In the genomic region with DNA sequence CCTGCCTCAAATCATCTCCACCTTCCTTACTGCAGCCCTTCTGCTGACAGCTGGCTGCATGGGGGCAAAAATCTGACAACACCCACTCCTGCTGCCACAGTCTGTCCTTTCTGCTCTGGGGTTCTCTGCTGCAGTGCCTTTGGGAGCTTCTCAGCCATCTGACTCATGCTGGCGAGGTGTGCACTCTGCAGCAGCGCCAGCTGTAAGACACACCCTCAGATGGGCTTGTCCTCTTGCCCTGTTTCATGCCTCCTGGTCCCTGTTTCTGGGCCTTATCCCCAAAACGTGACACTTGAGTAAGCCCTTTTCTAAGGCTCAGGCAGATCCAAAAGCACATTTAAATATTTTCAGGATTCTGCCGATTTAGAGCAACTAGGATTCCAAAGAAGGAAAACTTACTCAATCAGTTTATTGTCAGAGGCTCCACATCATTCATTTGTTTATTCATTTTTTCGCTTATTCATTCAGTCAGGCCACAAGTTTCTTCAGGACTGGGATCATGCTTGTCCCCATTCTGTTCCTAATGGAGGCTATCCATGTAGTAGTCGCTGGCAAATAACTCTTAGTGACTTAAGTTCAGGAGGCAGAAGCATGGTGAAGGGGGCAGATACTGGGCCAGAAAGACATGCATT, we compare ENCODE assay signal across 14 cellular contexts.
DNase-seq lines count a peak whose midpoint lies in the region; ATAC-seq, FAIRE-seq and TF ChIP-seq lines count a peak whose summit lies in the region.
"Had no signal": no experiment of that assay in that cellular context is flagged by ENCODE, and none has a peak within 500 bp of the region (broad histone marks: within the 10 kb centered on the region; RNA-seq: fewer than 3 reads in every experiment).

No MANE protein-coding gene starts in this region.

- H3K9me3 ChIP-seq in A549, result no peaks in the 10 kb centered on the region
- H3K9me3 ChIP-seq: thoracic aorta had no signal

- no peaks in the 10 kb centered on the region for H3K9me3 Mint-ChIP-seq in HFFc6
- H3K9me3 Mint-ChIP-seq: activated CD4-positive, alpha-beta T cell treated with anti-CD3 and anti-CD28 coated beads, Interleukin-2, amount 10 ng/mL, durations not matched to agents 7 days and 5 days had no signal

- peak; percentile 51 to 57 for DNase-seq in A549 (ENCODE audit: low read depth in 1 of 2, low spot score in 1 of 2)
- peak; percentile 25 for DNase-seq in HFFc6
- peak; percentile 73 for DNase-seq in bronchial epithelial cell (ENCODE audit: low read depth)
- peak; percentile 23 for DNase-seq in left lobe of liver (ENCODE audit: low spot score)
- DNase-seq in DMS53 treated with DMSO at 0.1 percent for 48 hours (lab: John Stamatoyannopoulos, UW; ENCODE audit: unreplicated experiment), result no peak
- no peak for DNase-seq in activated CD4-positive, alpha-beta T cell treated with anti-CD3 and anti-CD28 coated beads for 1 hour
- DNase-seq: activated CD4-positive, alpha-beta T cell treated with anti-CD3 and anti-CD28 coated beads, Interleukin-2, amount 10 ng/mL, durations not matched to agents 7 days and 5 days; activated naive CD4-positive, alpha-beta T cell; NCI-H1417; NK-92 treated with Interleukin-12 subunit alpha and Interleukin-12 subunit beta, amount 100 ng/mL, for 24 hours had no signal

- H3K4me1 Mint-ChIP-seq in HFFc6 (ENCODE audit: low read depth), result peaks cover 14% of the 10 kb centered on the region

- TF ChIP-seq EP300 in A549 (IDR thresholded peaks at IDR 0.05), result no peak

- H3K4me3 Mint-ChIP-seq in HFFc6, result peak overlapping the region; percentile 47; the same call in 1 of the 2 replicates
- H3K4me3 Mint-ChIP-seq: activated CD4-positive, alpha-beta T cell treated with anti-CD3 and anti-CD28 coated beads, Interleukin-2, amount 10 ng/mL, durations not matched to agents 7 days and 5 days; memory B cell had no signal

- H3K27me3 ChIP-seq in bronchial epithelial cell (ENCODE audit: control insufficient read depth, insufficient read depth, low read length), result peaks cover 2% of the 10 kb centered on the region

- H3K36me3 ChIP-seq in bronchial epithelial cell (ENCODE audit: control insufficient read depth, insufficient read depth, low read length), result no peaks in the 10 kb centered on the region
- H3K36me3 ChIP-seq: thoracic aorta had no signal

- ATAC-seq in A549 (peak; percentile 78 to 84; a peak in 5 of 6 replicates), left lobe of liver (no peak), GM21619 (IDR thresholded peaks at IDR 0.05; ENCODE audit: unreplicated experiment) (no peak), HG02642 (IDR thresholded peaks at IDR 0.05; ENCODE audit: poor library complexity, unreplicated experiment) (no peak)

- peaks cover 36% of the 10 kb centered on the region for H3K27me3 Mint-ChIP-seq in HFFc6 (ENCODE audit: insufficient read depth)
- H3K27me3 Mint-ChIP-seq: activated CD4-positive, alpha-beta T cell treated with anti-CD3 and anti-CD28 coated beads, Interleukin-2, amount 10 ng/mL, durations not matched to agents 7 days and 5 days had no signal

- no peak for TF ChIP-seq CTCF in A549 (IDR thresholded peaks at IDR 0.05)
- TF ChIP-seq CTCF in HFFc6 (IDR thresholded peaks at IDR 0.05), result no peak
- TF ChIP-seq CTCF in bronchial epithelial cell (IDR thresholded peaks at IDR 0.05; ENCODE audit: insufficient read depth, low read length, severe bottlenecking), result no peak

- CTCF ChIA-PET in A549 (lab: Yijun Ruan, JAX), result interaction anchor here (1.2 to 2.4 kb wide), 2 partner anchors 84 to 101 kb away, joined by 3 to 7 read pairs; no protein-coding TSS in a partner anchor

- H3K4me2 ChIP-seq in A549, result peak overlapping the region; percentile 48

- POLR2A ChIA-PET in A549 (lab: Yijun Ruan, JAX), result no interaction called here

- H3K4me1 ChIP-seq in A549, result peaks cover 25% of the 10 kb centered on the region

- no peak for TF ChIP-seq RAD21 in A549 (conservative IDR thresholded peaks at IDR 0.05 in 1 of 2, IDR thresholded peaks at IDR 0.05 in 1 of 2)

- H3K4me3 ChIP-seq in A549, result no peak overlapping the region
- H3K4me3 ChIP-seq in bronchial epithelial cell (ENCODE audit: low read depth, low read length), result no peak overlapping the region
- H3K4me3 ChIP-seq: thoracic aorta had no signal

- H3K27ac ChIP-seq in A549, result peak overlapping the region; percentile 0 to 49; a peak in 2 of 6 replicates
- H3K27ac ChIP-seq: thoracic aorta had no signal

- 21% methylated on average over 6 of the region's 6 CpGs for WGBS in A549 (ENCODE audit: missing lambda C conversion rate)

- no peak overlapping the region for H3K27ac Mint-ChIP-seq in HFFc6
- H3K27ac Mint-ChIP-seq: activated CD4-positive, alpha-beta T cell treated with anti-CD3 and anti-CD28 coated beads, Interleukin-2, amount 10 ng/mL, durations not matched to agents 7 days and 5 days; memory B cell had no signal

- no peak for TF ChIP-seq POLR2A in A549 (IDR thresholded peaks at IDR 0.05; ENCODE audit: low read length)

- no peaks in the 10 kb centered on the region for H3K36me3 Mint-ChIP-seq in HFFc6 (ENCODE audit: low read depth)
- H3K36me3 Mint-ChIP-seq: memory B cell had no signal

- FAIRE-seq in A549 (lab: Jason Lieb, UNC), result no peak
- FAIRE-seq in bronchial epithelial cell (lab: Jason Lieb, UNC), result no peak

TF ChIP-seq in A549, 52 proteins besides CTCF, POLR2A, EP300 and RAD21:
- TF ChIP-seq, protein P1, sequence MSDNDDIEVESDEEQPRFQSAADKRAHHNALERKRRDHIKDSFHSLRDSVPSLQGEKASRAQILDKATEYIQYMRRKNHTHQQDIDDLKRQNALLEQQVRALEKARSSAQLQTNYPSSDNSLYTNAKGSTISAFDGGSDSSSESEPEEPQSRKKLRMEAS (IDR thresholded peaks at IDR 0.05), result peak; percentile 23; the same call in 1 of the 2 replicates
- TF ChIP-seq, protein P2, sequence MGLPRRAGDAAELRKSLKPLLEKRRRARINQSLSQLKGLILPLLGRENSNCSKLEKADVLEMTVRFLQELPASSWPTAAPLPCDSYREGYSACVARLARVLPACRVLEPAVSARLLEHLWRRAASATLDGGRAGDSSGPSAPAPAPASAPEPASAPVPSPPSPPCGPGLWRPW (IDR thresholded peaks at IDR 0.05), result no peak
- no peak for TF ChIP-seq HDAC2 (IDR thresholded peaks at IDR 0.05)
- TF ChIP-seq RARB (CRISPR knock-in tag; IDR thresholded peaks at IDR 0.05), result no peak
- TF ChIP-seq MAZ (IDR thresholded peaks at IDR 0.05; ENCODE audit: borderline replicate concordance, low read depth, low read length), result no peak
- TF ChIP-seq CHD2 (IDR thresholded peaks at IDR 0.05; ENCODE audit: low read length, partially characterized antibody), result no peak

Comparison
In these comparisons a context has a peak if more than half of its experiments do, and no peak if none do; other contexts are left out.
1. ATAC-seq: peak in A549 (2 of 2); none in left lobe of liver (single experiment), GM21619 (single experiment) and HG02642 (single experiment).
2. DNase-seq: peak in A549 (2 of 2), HFFc6 (single experiment), bronchial epithelial cell (single experiment) and left lobe of liver (single experiment); none in DMS53 treated with DMSO at 0.1 percent for 48 hours (single experiment) and activated CD4-positive, alpha-beta T cell treated with anti-CD3 and anti-CD28 coated beads for 1 hour (single experiment).